ENCODE assay signal across 22 cellular contexts in the genomic region with DNA sequence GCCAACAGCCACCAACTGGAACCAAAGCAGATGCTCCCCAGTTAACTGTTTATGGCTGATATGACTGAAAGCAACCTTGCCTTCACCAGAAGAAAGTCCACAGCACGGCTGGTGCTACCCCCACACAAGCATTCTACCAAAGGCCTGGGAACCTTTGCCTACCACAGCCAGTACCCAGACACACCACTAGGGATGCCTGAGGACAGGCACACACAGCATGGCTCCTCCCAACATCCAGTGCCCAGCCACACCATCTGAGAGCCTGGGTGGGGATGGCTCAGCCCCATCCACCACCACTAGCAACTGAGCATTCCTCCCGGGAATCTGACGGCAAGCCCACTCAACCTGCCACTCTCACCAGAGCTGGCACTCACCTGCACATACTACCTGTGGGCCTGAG.
DNase-seq lines count a peak whose midpoint lies in the region; ATAC-seq, FAIRE-seq and TF ChIP-seq lines count a peak whose summit lies in the region.
"Had no signal": no experiment of that assay in that cellular context is flagged by ENCODE, and none has a peak within 500 bp of the region (broad histone marks: within the 10 kb centered on the region; RNA-seq: fewer than 3 reads in every experiment).

No MANE protein-coding gene starts in this region.

- H2BK12ac ChIP-seq in trophoblast cell (ENCODE audit: low read length) = no peak overlapping the region

- H3K23ac ChIP-seq in trophoblast cell (ENCODE audit: low read length) = no peak overlapping the region

- H3K18ac ChIP-seq in trophoblast cell (ENCODE audit: low read length) = no peak overlapping the region

- no peak overlapping the region for H4K91ac ChIP-seq in trophoblast cell (ENCODE audit: low read depth, low read length)

- no peak overlapping the region for H3K4ac ChIP-seq in trophoblast cell (ENCODE audit: low read depth, low read length)

- intact Hi-C loops in K562 (cut with micrococcal nuclease) = no loop called here

- no peak overlapping the region for H4K8ac ChIP-seq in trophoblast cell (ENCODE audit: low read depth, low read length)

- no peak for TF ChIP-seq CTCF in K562 (IDR thresholded peaks at IDR 0.05 in 2 of 3, conservative IDR thresholded peaks at IDR 0.05 in 1 of 3; ENCODE audit: insufficient read depth in 2 of 3, low read depth in 1 of 3, low read length in 3 of 3)
- TF ChIP-seq CTCF in Peyer's patch (IDR thresholded peaks at IDR 0.05) = no peak

- no peak for TF ChIP-seq RAD21 in K562 (CRISPR knock-in tag; conservative IDR thresholded peaks at IDR 0.05 in 1 of 2, IDR thresholded peaks at IDR 0.05 in 1 of 2)

- H3K9ac ChIP-seq in K562 (ENCODE audit: insufficient read depth in 1 of 2, low read depth in 2 of 2, low read length in 2 of 2) (no peak overlapping the region), trophoblast cell (ENCODE audit: low read length) (no peak overlapping the region)

- POLR2A ChIA-PET in HEK293T (lab: Yijun Ruan, JAX) = no interaction called here
- POLR2A ChIA-PET in K562 (lab: Yijun Ruan, JAX) = no interaction called here

- no peak overlapping the region for H3K27ac ChIP-seq in K562 (ENCODE audit: extremely low read depth, low read depth, low read length)
- H3K27ac ChIP-seq in trophoblast cell (ENCODE audit: low read depth, low read length) = no peak overlapping the region
- H3K27ac ChIP-seq in Peyer's patch = no peak overlapping the region
- H3K27ac ChIP-seq: cardiac muscle cell, SJSA1, tibial artery had no signal

- H3K14ac ChIP-seq in trophoblast cell (ENCODE audit: low read length) = no peak overlapping the region

- H3K36me3 ChIP-seq in K562 (ENCODE audit: control insufficient read depth, insufficient read depth, low read length) (no peaks in the 10 kb centered on the region), trophoblast cell (ENCODE audit: control insufficient read depth in 1 of 2, insufficient read depth in 2 of 2, low read length in 2 of 2) (no peaks in the 10 kb centered on the region), Peyer's patch (no peaks in the 10 kb centered on the region)
- H3K36me3 ChIP-seq: cardiac muscle cell, SJSA1, tibial artery had no signal

- no TSS peak for BruUV-seq in K562 (replicated peaks; lab: Mats Ljungman, UMichigan)

- CTCF ChIA-PET in HEK293T (lab: Yijun Ruan, JAX) (no interaction called here), K562 (lab: Yijun Ruan, JAX; ENCODE audit: low intra/inter-chr PET ratio) (no interaction called here)

- no peak for TF ChIP-seq EP300 in K562 (IDR thresholded peaks at IDR 0.05; ENCODE audit: low read length)

- H3K79me2 ChIP-seq in K562 (ENCODE audit: control insufficient read depth, insufficient read depth, low read length) = no peaks in the 10 kb centered on the region
- H3K79me2 ChIP-seq in trophoblast cell (ENCODE audit: control insufficient read depth, insufficient read depth, low read length, poor library complexity) = no peaks in the 10 kb centered on the region

- no peaks in the 10 kb centered on the region for H3K79me1 ChIP-seq in trophoblast cell (ENCODE audit: low read length)

- ATAC-seq in GM18502 (IDR thresholded peaks at IDR 0.05; ENCODE audit: poor library complexity, unreplicated experiment) = peak; percentile 62
- peak; percentile 46; the same call in 1 of the 3 replicates for ATAC-seq in K562
- no peak for ATAC-seq in HG03571 (IDR thresholded peaks at IDR 0.05; ENCODE audit: unreplicated experiment)
- ATAC-seq: activated T-cell treated with anti-CD3 and anti-CD28 coated beads, Interleukin-2, amount 50 U/mL, for 4 hours; sciatic nerve; T-helper 17 cell had no signal

- no peaks in the 10 kb centered on the region for H4K20me1 ChIP-seq in K562 (replicated peaks; ENCODE audit: control insufficient read depth, insufficient read depth, low read length)

- H2AK5ac ChIP-seq in trophoblast cell (ENCODE audit: low read length) = no peak overlapping the region

- WGBS in K562 (ENCODE audit: insufficient coverage, low coverage, missing lambda C conversion rate) = 17% methylated on average over 3 of the region's 3 CpGs
- WGBS in trophoblast cell (ENCODE audit: extremely low coverage, insufficient coverage, insufficient read length) = no CpG with 5 or more reads among the region's 3 CpGs

- no peak overlapping the region for H2BK5ac ChIP-seq in trophoblast cell (ENCODE audit: low read depth, low read length, poor library complexity)

- H3K4me3 ChIP-seq in K562 (no peak overlapping the region), trophoblast cell (ENCODE audit: low read depth, low read length) (peak overlapping the region; percentile 33), Peyer's patch (no peak overlapping the region)
- H3K4me3 ChIP-seq: cardiac muscle cell, SJSA1, tibial artery had no signal

- H4K12ac ChIP-seq in trophoblast cell (ENCODE audit: low read depth, low read length) = no peak overlapping the region

- FAIRE-seq in K562 (lab: Jason Lieb, UNC) (no peak), GM19239 (lab: Jason Lieb, UNC) (no peak)
- FAIRE-seq: GM18507 had no signal

- H3K9me3 ChIP-seq in K562 (replicated peaks; ENCODE audit: control insufficient read depth, insufficient read depth, low read depth, low read length) (no peaks in the 10 kb centered on the region), trophoblast cell (ENCODE audit: insufficient read depth, low read depth, low read length) (peaks cover 4% of the 10 kb centered on the region), Peyer's patch (no peaks in the 10 kb centered on the region)
- H3K9me3 ChIP-seq: SJSA1, tibial artery had no signal

- in situ Hi-C loops in K562 (cut with MboI) = no loop called here

- no peak for TF ChIP-seq POLR2A in K562 (conservative IDR thresholded peaks at IDR 0.05)
- TF ChIP-seq POLR2A in Peyer's patch (IDR thresholded peaks at IDR 0.05) = no peak

- H2AFZ ChIP-seq in K562 (ENCODE audit: low read depth, low read length) (no peak overlapping the region), trophoblast cell (ENCODE audit: insufficient read depth, low read length, poor library complexity) (no peak overlapping the region)

- no peaks in the 10 kb centered on the region for H3K9me1 ChIP-seq in K562 (ENCODE audit: control insufficient read depth, insufficient read depth, low read length)

- no peak overlapping the region for H2BK120ac ChIP-seq in trophoblast cell (ENCODE audit: insufficient read depth, low read length, poor library complexity)

- H3K27me3 ChIP-seq in K562 (ENCODE audit: control insufficient read depth in 2 of 2, insufficient read depth in 2 of 2, low read length in 2 of 2) (no peaks in the 10 kb centered on the region), trophoblast cell (ENCODE audit: insufficient read depth, low read length) (no peaks in the 10 kb centered on the region), Peyer's patch (no peaks in the 10 kb centered on the region)
- H3K27me3 ChIP-seq: cardiac muscle cell, SJSA1, tibial artery had no signal

- H3K4me1 ChIP-seq in K562 (replicated peaks in 1 of 2; ENCODE audit: control insufficient read depth in 2 of 2, insufficient read depth in 2 of 2, low read length in 2 of 2) (no peaks in the 10 kb centered on the region), trophoblast cell (ENCODE audit: control insufficient read depth in 1 of 2, insufficient read depth in 2 of 2, low read length in 2 of 2) (no peaks in the 10 kb centered on the region), Peyer's patch (no peaks in the 10 kb centered on the region)
- H3K4me1 ChIP-seq: SJSA1 had no signal

- H3K4me2 ChIP-seq in K562 (ENCODE audit: insufficient read depth, low read length) (no peak overlapping the region), trophoblast cell (ENCODE audit: low read length) (no peak overlapping the region)

- DNase-seq in HEK293T (ENCODE audit: extremely low spot score) (peak; percentile 24), K562 (ENCODE audit: extremely low read depth in 1 of 4, low spot score in 3 of 4) (no peak), trophoblast cell (no peak), GM19239 (ENCODE audit: insufficient read length, low spot score) (no peak), Peyer's patch (no peak)
- DNase-seq: activated CD4-positive, alpha-beta T cell treated with anti-CD3 and anti-CD28 coated beads for 4 hours; activated naive CD4-positive, alpha-beta T cell treated with anti-CD3 and anti-CD28 coated beads for 36 hours; activated T-cell treated with anti-CD3 and anti-CD28 coated beads, Interleukin-2, amount 50 U/mL, for 4 hours; amygdala; CD4-positive, CD25-positive, alpha-beta regulatory T cell; NCI-H1048; NCI-H187; NCI-H524 treated with DMSO at 0.1 percent for 48 hours; stimulated activated naive CD4-positive, alpha-beta T cell treated with Interleukin-2 at 50 U/mL for 16 hours; T-helper 17 cell; tibial artery had no signal

TF ChIP-seq in HEK293T, 16 proteins besides CTCF, POLR2A, EP300 and RAD21:
- TF ChIP-seq HDGF (IDR thresholded peaks at IDR 0.05; ENCODE audit: borderline replicate concordance) = no peak
- no peak for TF ChIP-seq BHLHE40 (IDR thresholded peaks at IDR 0.05; ENCODE audit: borderline replicate concordance)
- no peak for TF ChIP-seq LEF1 (IDR thresholded peaks at IDR 0.05; ENCODE audit: borderline replicate concordance)
- no peak for TF ChIP-seq ARNT (IDR thresholded peaks at IDR 0.05)
- no peak for TF ChIP-seq CTBP1 (IDR thresholded peaks at IDR 0.05; ENCODE audit: borderline replicate concordance)
- no peak for TF ChIP-seq SP1 (IDR thresholded peaks at IDR 0.05)
- no peak for TF ChIP-seq FOXM1 (IDR thresholded peaks at IDR 0.05; ENCODE audit: borderline replicate concordance)
- no peak for TF ChIP-seq ZNF384 (IDR thresholded peaks at IDR 0.05)
- TF ChIP-seq SUZ12 (IDR thresholded peaks at IDR 0.05) = no peak
- no peak for TF ChIP-seq L3MBTL2 (conservative IDR thresholded peaks at IDR 0.05)

TF ChIP-seq in K562, 482 proteins besides CTCF, POLR2A, EP300 and RAD21 (continues in another document):
- TF ChIP-seq DIDO1 (tag; IDR thresholded peaks at IDR 0.05; ENCODE audit: low read depth) = no peak
- TF ChIP-seq NELFE (IDR thresholded peaks at IDR 0.05; ENCODE audit: insufficient read depth, insufficient read length) = no peak
- TF ChIP-seq ARNT (IDR thresholded peaks at IDR 0.05) = no peak
- TF ChIP-seq PTRF (tag; IDR thresholded peaks at IDR 0.05) = no peak
- TF ChIP-seq SREBF1 (IDR thresholded peaks at IDR 0.05; ENCODE audit: borderline replicate concordance, low read depth, low read length) = no peak
- no peak for TF ChIP-seq GTF2A2 (tag; IDR thresholded peaks at IDR 0.05)
- no peak for TF ChIP-seq ZNF778 (CRISPR knock-in tag; IDR thresholded peaks at IDR 0.05)
- no peak for TF ChIP-seq ZNF41 (CRISPR knock-in tag; conservative IDR thresholded peaks at IDR 0.05)
- TF ChIP-seq ZNF75A (CRISPR knock-in tag; IDR thresholded peaks at IDR 0.05) = no peak
- TF ChIP-seq TSC22D4 (tag; IDR thresholded peaks at IDR 0.05) = no peak
